Comparison of ENCODE assay signal across 8 cellular contexts in genomic region chr17:31310260-31310659, GRCh38. TPM values are rescaled to one million over a fixed set of nuclear protein-coding genes. Genes with fewer than 3 reads are reported as not detected.
DNase-seq lines count a peak whose midpoint lies in the region; ATAC-seq and TF ChIP-seq lines count a peak whose summit lies in the region.
"Had no signal": no experiment of that assay in that cellular context is flagged by ENCODE, and none has a peak within 500 bp of the region (broad histone marks: within the 10 kb centered on the region; RNA-seq: fewer than 3 reads in every experiment).

No MANE protein-coding gene starts in this region.

- intact Hi-C loops in activated CD4-positive, alpha-beta T cell treated with anti-CD3 and anti-CD28 coated beads for 36 hours (cut with DNase I, micrococcal nuclease), result loop anchor here (1.0 to 10.0 kb wide), 7 partner anchors 8 to 935 kb away; partner anchors contain the start of genes CRLF3 (in 2 of the 2), CPD (in 1 of the 2), EVI2A (in 1 of the 2) and RNF135 (in 1 of the 2)
- intact Hi-C loops in dorsolateral prefrontal cortex (cut with DNase I), result no loop called here

- H3K36me3 Mint-ChIP-seq in activated CD4-positive, alpha-beta T cell treated with anti-CD3 and anti-CD28 coated beads for 36 hours (ENCODE audit: low read depth), result peaks cover 17% of the 10 kb centered on the region
- H3K36me3 Mint-ChIP-seq in type B pancreatic cell, result peaks cover 17% of the 10 kb centered on the region

- ATAC-seq in activated CD4-positive, alpha-beta T cell treated with anti-CD3 and anti-CD28 coated beads for 36 hours, result peak; percentile 31
- ATAC-seq in stimulated activated naive CD8-positive, alpha-beta T cell treated with anti-CD3 and anti-CD28 coated beads, Interleukin-15, Interleukin-2, amounts not matched to agents 100 U/mL and 50 U/mL, for 24 hours, result peak; percentile 15

- POLR2A ChIA-PET in activated CD4-positive, alpha-beta T cell treated with anti-CD3 and anti-CD28 coated beads for 36 hours (lab: Charles Lee), result interaction anchor here (0.6 to 1.1 kb wide), 5 partner anchors 11 to 626 kb away, joined by 3 to 6 read pairs (median 4); partner anchors contain the start of genes EVI2A and SUZ12

- peaks cover 60% of the 10 kb centered on the region for H3K4me1 Mint-ChIP-seq in activated CD4-positive, alpha-beta T cell treated with anti-CD3 and anti-CD28 coated beads for 36 hours
- H3K4me1 Mint-ChIP-seq in type B pancreatic cell (ENCODE audit: unreplicated experiment), result peaks cover 7% of the 10 kb centered on the region
- H3K4me1 Mint-ChIP-seq: neural progenitor cell had no signal

- peak; percentile 49 to 55 for DNase-seq in Kasumi-1 (lab: John Stamatoyannopoulos, UW)
- peak; percentile 65 for DNase-seq in activated CD4-positive, alpha-beta T cell treated with anti-CD3 and anti-CD28 coated beads for 36 hours
- DNase-seq in dorsolateral prefrontal cortex, result no peak
- no peak for DNase-seq in stimulated activated naive CD8-positive, alpha-beta T cell treated with anti-CD3 and anti-CD28 coated beads, Interleukin-15, Interleukin-2, amounts not matched to agents 100 U/mL and 50 U/mL, for 24 hours
- no peak for DNase-seq in type B pancreatic cell (ENCODE audit: extremely low spot score, unreplicated experiment)
- no peak for DNase-seq in G401 (ENCODE audit: low spot score)
- no peak for DNase-seq in ACHN

- H3K4me3 ChIP-seq in dorsolateral prefrontal cortex, result peak overlapping the region in 24 of 59 donors; percentile 0 to 55 (median 16)
- H3K4me3 ChIP-seq: neural progenitor cell had no signal

- peaks cover 4% of the 10 kb centered on the region for H3K9me3 Mint-ChIP-seq in activated CD4-positive, alpha-beta T cell treated with anti-CD3 and anti-CD28 coated beads for 36 hours (ENCODE audit: low read depth)
- H3K9me3 Mint-ChIP-seq in type B pancreatic cell, result no peaks in the 10 kb centered on the region
- H3K9me3 Mint-ChIP-seq: neural progenitor cell had no signal

- H3K27me3 ChIP-seq in dorsolateral prefrontal cortex, result no peaks in the 10 kb centered on the region
- H3K27me3 ChIP-seq: neural progenitor cell had no signal

- TF ChIP-seq CTCF in dorsolateral prefrontal cortex (IDR thresholded peaks at IDR 0.05 in 54 of 56, conservative IDR thresholded peaks at IDR 0.05 in 2 of 56; ENCODE audit: low read depth in 1 of 56, partially characterized antibody in 56 of 56) (no peak), type B pancreatic cell (conservative IDR thresholded peaks at IDR 0.05) (no peak)

- peak overlapping the region in 54 of 59 donors; percentile 10 to 96 (median 66) for H3K27ac ChIP-seq in dorsolateral prefrontal cortex
- H3K27ac ChIP-seq: neural progenitor cell had no signal

- peak overlapping the region; percentile 96 for H3K27ac Mint-ChIP-seq in activated CD4-positive, alpha-beta T cell treated with anti-CD3 and anti-CD28 coated beads for 36 hours
- H3K27ac Mint-ChIP-seq in type B pancreatic cell, result no peak overlapping the region
- H3K27ac Mint-ChIP-seq: neural progenitor cell had no signal

- in situ Hi-C loops in G401 (cut with HindIII; ENCODE audit: low sequenced_read_pairs), result no loop called here
- in situ Hi-C loops in ACHN (cut with HindIII; ENCODE audit: low pct_ligation_motif_present, low pct_unique_long_range_greater_than_20kb, low sequenced_read_pairs), result no loop called here

- H3K4me3 Mint-ChIP-seq in activated CD4-positive, alpha-beta T cell treated with anti-CD3 and anti-CD28 coated beads for 36 hours, result peak overlapping the region; percentile 79
- no peak overlapping the region for H3K4me3 Mint-ChIP-seq in type B pancreatic cell
- H3K4me3 Mint-ChIP-seq: neural progenitor cell had no signal

- no peaks in the 10 kb centered on the region for H3K27me3 Mint-ChIP-seq in activated CD4-positive, alpha-beta T cell treated with anti-CD3 and anti-CD28 coated beads for 36 hours
- H3K27me3 Mint-ChIP-seq in type B pancreatic cell, result no peaks in the 10 kb centered on the region

- CTCF ChIA-PET in activated CD4-positive, alpha-beta T cell treated with anti-CD3 and anti-CD28 coated beads for 36 hours (lab: Charles Lee), result interaction anchor here (0.6 to 1.9 kb wide), 5 partner anchors 9 to 224 kb away, joined by 3 to 15 read pairs (median 3); partner anchors contain the start of gene EVI2A

RNA-seq across cellular contexts. Expression of gene EVI2B, which starts 3.6 kb away (rescaled TPM):
- total RNA-seq in activated CD4-positive, alpha-beta T cell treated with anti-CD3 and anti-CD28 coated beads for 36 hours, result 10 to 100 TPM; 10.3 to 14.8 TPM
- total RNA-seq in dorsolateral prefrontal cortex (10 to 100 TPM in 16 of 120 experiments, 1 to 10 TPM in 103, under 1 TPM in 1; 0.97 to 17.5 (median 5.9) TPM), type B pancreatic cell (ENCODE audit: low replicate concordance) (not detected in 2 replicates)
- not detected in 2 replicates for total RNA-seq in G401 (2014; rRNA removed; shearing (Covaris generic))

RNA-seq across cellular contexts. Expression of gene EVI2A, which starts 11.2 kb away (rescaled TPM):
- total RNA-seq in activated CD4-positive, alpha-beta T cell treated with anti-CD3 and anti-CD28 coated beads for 36 hours, result 10 to 100 TPM; 16.9 to 18.2 TPM
- total RNA-seq in dorsolateral prefrontal cortex, result 100 to 1,000 TPM in 14 of 120 experiments, 10 to 100 TPM in 104, 1 to 10 TPM in 2; 7.6 to 203 (median 47.5) TPM
- total RNA-seq in type B pancreatic cell (ENCODE audit: low replicate concordance), result not detected in 2 replicates
- total RNA-seq in G401 (2014; rRNA removed; shearing (Covaris generic)), result not detected in 2 replicates

RNA-seq across cellular contexts. Expression of gene OMG, which starts 13.2 kb away (rescaled TPM):
- under 1 TPM; 0.23 to 0.25 TPM for total RNA-seq in activated CD4-positive, alpha-beta T cell treated with anti-CD3 and anti-CD28 coated beads for 36 hours
- total RNA-seq in dorsolateral prefrontal cortex (100 to 1,000 TPM in 68 of 120 experiments, 10 to 100 TPM in 52; 33.8 to 177 (median 105) TPM), type B pancreatic cell (ENCODE audit: low replicate concordance) (not detected in 2 replicates)
- total RNA-seq in G401 (2014; rRNA removed; shearing (Covaris generic)), result 8.2 TPM in 1 of 2 replicates, not detected in the other

Comparison
In these comparisons a context has a peak if more than half of its experiments do, and no peak if none do; other contexts are left out.
1. DNase-seq: peak in Kasumi-1 (2 of 2) and activated CD4-positive, alpha-beta T cell treated with anti-CD3 and anti-CD28 coated beads for 36 hours (single experiment); none in dorsolateral prefrontal cortex (0 of 10), stimulated activated naive CD8-positive, alpha-beta T cell treated with anti-CD3 and anti-CD28 coated beads, Interleukin-15, Interleukin-2, amounts not matched to agents 100 U/mL and 50 U/mL, for 24 hours (single experiment), type B pancreatic cell (single experiment), G401 (single experiment) and ACHN (single experiment).
2. intact Hi-C loops: an anchor here in activated CD4-positive, alpha-beta T cell treated with anti-CD3 and anti-CD28 coated beads for 36 hours (1.0 to 10.0 kb wide); none called in dorsolateral prefrontal cortex.